ENCODE assay signal across 8 cellular contexts in genomic region chr4:15963001-15963451, GRCh38.
DNase-seq lines count a peak whose midpoint lies in the region; ATAC-seq lines count a peak whose summit lies in the region.

A gene with protein sequence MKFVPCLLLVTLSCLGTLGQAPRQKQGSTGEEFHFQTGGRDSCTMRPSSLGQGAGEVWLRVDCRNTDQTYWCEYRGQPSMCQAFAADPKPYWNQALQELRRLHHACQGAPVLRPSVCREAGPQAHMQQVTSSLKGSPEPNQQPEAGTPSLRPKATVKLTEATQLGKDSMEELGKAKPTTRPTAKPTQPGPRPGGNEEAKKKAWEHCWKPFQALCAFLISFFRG (minus strand): TSS chr4:15963175. CDS start chr4:15963129, 46 bp downstream.

- H3K9me3 Mint-ChIP-seq in activated naive CD8-positive, alpha-beta T cell (ENCODE audit: low read depth) = no peaks in the 10 kb centered on the region

- peak within 1 kb of the TSS; percentile 85 for H3K27ac Mint-ChIP-seq in activated naive CD8-positive, alpha-beta T cell

- H3K4me3 Mint-ChIP-seq in activated naive CD8-positive, alpha-beta T cell = peak within 1 kb of the TSS; percentile 78

- no peaks in the 10 kb centered on the region for H3K36me3 Mint-ChIP-seq in activated naive CD8-positive, alpha-beta T cell

- peaks cover 30% of the 10 kb centered on the region for H3K4me1 Mint-ChIP-seq in activated naive CD8-positive, alpha-beta T cell (ENCODE audit: low read depth)

- no peaks in the 10 kb centered on the region for H3K27me3 Mint-ChIP-seq in activated naive CD8-positive, alpha-beta T cell

- peak; percentile 67 for DNase-seq in activated effector memory CD4-positive, alpha-beta T cell treated with anti-CD3 and anti-CD28 coated beads, Interleukin-2, amount 50 U/mL, for 16 hours
- no peak for DNase-seq in activated effector memory CD4-positive, alpha-beta T cell treated with Interleukin-2 at 50 U/mL for 16 hours
- peak; percentile 17 for DNase-seq in RPMI8226
- DNase-seq in iPS-NIHi7 (ENCODE audit: extremely low spot score) = peak; percentile 79
- peak; percentile 3 to 61 (median 22) for DNase-seq in stimulated activated CD4-positive, alpha-beta T cell treated with anti-CD3 and anti-CD28 coated beads, TNF-alpha, amount 100 ng/mL, for 24 hours (ENCODE audit: low read depth in 3 of 3)
- no peak for DNase-seq in pons (ENCODE audit: low spot score)

- ATAC-seq in HG03045 (IDR thresholded peaks at IDR 0.05; ENCODE audit: unreplicated experiment) = peak; percentile 54

Comparison
In these comparisons a context has a peak if more than half of its experiments do, and no peak if none do; other contexts are left out.
1. DNase-seq: peak in activated effector memory CD4-positive, alpha-beta T cell treated with anti-CD3 and anti-CD28 coated beads, Interleukin-2, amount 50 U/mL, for 16 hours (single experiment), RPMI8226 (single experiment), iPS-NIHi7 (single experiment) and stimulated activated CD4-positive, alpha-beta T cell treated with anti-CD3 and anti-CD28 coated beads, TNF-alpha, amount 100 ng/mL, for 24 hours (3 of 3); none in activated effector memory CD4-positive, alpha-beta T cell treated with Interleukin-2 at 50 U/mL for 16 hours (single experiment) and pons (single experiment).